In the genomic region with DNA sequence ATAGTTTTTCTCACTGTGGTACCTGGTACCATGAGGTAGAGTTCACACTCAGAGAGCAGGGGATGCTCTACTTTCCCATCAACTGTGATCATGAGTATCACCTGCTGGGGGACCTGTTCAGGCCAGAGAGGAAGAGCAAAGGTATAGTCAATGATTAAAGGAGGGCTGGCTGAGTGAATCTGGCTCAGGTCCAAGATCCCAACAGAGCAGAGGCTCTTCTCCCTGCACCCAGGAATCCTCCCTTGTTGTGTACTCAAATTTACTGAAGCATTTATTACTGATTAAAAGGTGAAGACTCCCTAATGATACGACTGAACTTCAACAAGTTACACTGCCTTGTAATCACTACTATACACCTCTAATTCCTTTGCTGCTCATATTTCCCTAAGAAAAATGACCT, we compare ENCODE assay signal across 16 cellular contexts.
DNase-seq lines count a peak whose midpoint lies in the region; ATAC-seq and TF ChIP-seq lines count a peak whose summit lies in the region.
"Had no signal": no experiment of that assay in that cellular context is flagged by ENCODE, and none has a peak within 500 bp of the region (broad histone marks: within the 10 kb centered on the region; RNA-seq: fewer than 3 reads in every experiment).

No MANE protein-coding gene starts in this region.

- H3K27ac Mint-ChIP-seq in WTC11, result peak overlapping the region; percentile 56
- H3K27ac Mint-ChIP-seq: CD8-positive, alpha-beta memory T cell had no signal

- TF ChIP-seq CTCF in WTC11 (IDR thresholded peaks at IDR 0.05), result no peak

- CTCF ChIA-PET in WTC11 (lab: Charles Lee), result interaction anchor here (0.9 kb wide), 1 partner anchor 98 kb away, joined by 3 read pairs; no protein-coding TSS in a partner anchor

- no peaks in the 10 kb centered on the region for H3K27me3 Mint-ChIP-seq in WTC11 (ENCODE audit: low read depth)
- H3K27me3 Mint-ChIP-seq: CD8-positive, alpha-beta memory T cell had no signal

- peak; percentile 18 for DNase-seq in NCI-H2171 treated with DMSO at 0.1 percent for 48 hours (lab: John Stamatoyannopoulos, UW)
- DNase-seq in NCI-H2171 (lab: John Stamatoyannopoulos, UW), result no peak
- peak; percentile 21 for DNase-seq in NCI-H146 (lab: John Stamatoyannopoulos, UW)
- DNase-seq in WTC11 (ENCODE audit: low spot score), result no peak
- peak; percentile 54 for DNase-seq in renal cortical epithelial cell (ENCODE audit: low read depth)
- DNase-seq in amygdala (lab: John Stamatoyannopoulos, UW), result no peak
- DNase-seq in KBM-7, result no peak
- DNase-seq in epidermal melanocyte (ENCODE audit: insufficient read length, low spot score), result no peak
- DNase-seq: 8988T; CD8-positive, alpha-beta memory T cell; DMS153; Karpas-422; MM.1S; NCI-H2029 treated with DMSO at 0.1 percent for 48 hours; NCI-H446; SHP77 had no signal

- ATAC-seq in WTC11, result peak; percentile 61

- in situ Hi-C loops in KBM-7 (cut with MboI; ENCODE audit: low pct_unique_long_range_greater_than_20kb, low sequenced_read_pairs), result no loop called here

- no peak overlapping the region for H3K4me3 Mint-ChIP-seq in WTC11
- H3K4me3 Mint-ChIP-seq: CD8-positive, alpha-beta memory T cell had no signal

- H3K9me3 Mint-ChIP-seq in WTC11, result no peaks in the 10 kb centered on the region; the same call in 1 of the 2 replicates
- H3K9me3 Mint-ChIP-seq: CD8-positive, alpha-beta memory T cell had no signal

- peaks cover 67% of the 10 kb centered on the region for H3K4me1 Mint-ChIP-seq in WTC11
- H3K4me1 Mint-ChIP-seq: CD8-positive, alpha-beta memory T cell had no signal

- POLR2A ChIA-PET in WTC11 (lab: Charles Lee), result no interaction called here

- H3K36me3 Mint-ChIP-seq in WTC11, result peaks cover 6% of the 10 kb centered on the region

TF ChIP-seq in WTC11, 78 proteins besides CTCF, POLR2A, EP300 and RAD21:
- TF ChIP-seq IRF2 (CRISPR knock-in tag; IDR thresholded peaks at IDR 0.05; ENCODE audit: borderline replicate concordance, low read depth), result no peak
- TF ChIP-seq, protein P1, sequence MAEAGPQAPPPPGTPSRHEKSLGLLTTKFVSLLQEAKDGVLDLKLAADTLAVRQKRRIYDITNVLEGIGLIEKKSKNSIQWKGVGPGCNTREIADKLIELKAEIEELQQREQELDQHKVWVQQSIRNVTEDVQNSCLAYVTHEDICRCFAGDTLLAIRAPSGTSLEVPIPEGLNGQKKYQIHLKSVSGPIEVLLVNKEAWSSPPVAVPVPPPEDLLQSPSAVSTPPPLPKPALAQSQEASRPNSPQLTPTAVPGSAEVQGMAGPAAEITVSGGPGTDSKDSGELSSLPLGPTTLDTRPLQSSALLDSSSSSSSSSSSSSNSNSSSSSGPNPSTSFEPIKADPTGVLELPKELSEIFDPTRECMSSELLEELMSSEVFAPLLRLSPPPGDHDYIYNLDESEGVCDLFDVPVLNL (CRISPR knock-in tag; IDR thresholded peaks at IDR 0.05; ENCODE audit: borderline replicate concordance, low read depth), result no peak
- TF ChIP-seq ZNF423 (CRISPR knock-in tag; IDR thresholded peaks at IDR 0.05), result no peak
- TF ChIP-seq, protein P2, sequence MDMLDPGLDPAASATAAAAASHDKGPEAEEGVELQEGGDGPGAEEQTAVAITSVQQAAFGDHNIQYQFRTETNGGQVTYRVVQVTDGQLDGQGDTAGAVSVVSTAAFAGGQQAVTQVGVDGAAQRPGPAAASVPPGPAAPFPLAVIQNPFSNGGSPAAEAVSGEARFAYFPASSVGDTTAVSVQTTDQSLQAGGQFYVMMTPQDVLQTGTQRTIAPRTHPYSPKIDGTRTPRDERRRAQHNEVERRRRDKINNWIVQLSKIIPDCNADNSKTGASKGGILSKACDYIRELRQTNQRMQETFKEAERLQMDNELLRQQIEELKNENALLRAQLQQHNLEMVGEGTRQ (CRISPR knock-in tag; IDR thresholded peaks at IDR 0.05), result no peak
- no peak for TF ChIP-seq ZNF317 (CRISPR knock-in tag; IDR thresholded peaks at IDR 0.05; ENCODE audit: borderline replicate concordance, low read depth)
- no peak for TF ChIP-seq NR1H2 (CRISPR knock-in tag; IDR thresholded peaks at IDR 0.05)

Comparison
In these comparisons a context has a peak if more than half of its experiments do, and no peak if none do; other contexts are left out.
1. DNase-seq: peak in NCI-H2171 treated with DMSO at 0.1 percent for 48 hours (single experiment), NCI-H146 (single experiment) and renal cortical epithelial cell (single experiment); none in NCI-H2171 (single experiment), WTC11 (single experiment), amygdala (0 of 56), KBM-7 (single experiment) and epidermal melanocyte (single experiment).